ENCODE assay signal across 8 cellular contexts in genomic region chr1:202692959-202693555, GRCh38.
A peak's percentile ranks its signal among the peaks of the same experiment; 100 is the strongest.
DNase-seq lines count a peak whose midpoint lies in the region; ATAC-seq, FAIRE-seq and TF ChIP-seq lines count a peak whose summit lies in the region.

No MANE protein-coding gene starts in this region.

- DNase-seq in COR-L47 (lab: John Stamatoyannopoulos, UW) (peak; percentile 14), HTR-8/SVneo (ENCODE audit: insufficient read length, low spot score) (peak; percentile 72), T-helper 9 cell (peak; percentile 61), astrocyte of the cerebellum (ENCODE audit: low read depth) (peak; percentile 51), iPS-NIHi7 (ENCODE audit: extremely low spot score) (peak; percentile 91)
- DNase-seq in stimulated activated CD4-positive, alpha-beta T cell treated with anti-CD3 and anti-CD28 coated beads, Interleukin-1b, Interleukin-23, amount 100 ng/mL, for 4 hours (ENCODE audit: low read depth in 2 of 2): peak; percentile 47 to 52

- peak; percentile 29 for TF ChIP-seq CTCF in astrocyte of the cerebellum (IDR thresholded peaks at IDR 0.05; ENCODE audit: low read depth, low read length, missing control alignments)

- H3K4me3 ChIP-seq in astrocyte of the cerebellum (ENCODE audit: low read depth, low read length): no peak overlapping the region

- in situ Hi-C loops in astrocyte of the cerebellum (cut with HindIII; ENCODE audit: low sequenced_read_pairs): no loop called here

- ATAC-seq in HG03139 (IDR thresholded peaks at IDR 0.05; ENCODE audit: unreplicated experiment) (no peak), GM21619 (IDR thresholded peaks at IDR 0.05; ENCODE audit: unreplicated experiment) (no peak)

- peak; percentile 84 for FAIRE-seq in HTR-8/SVneo (lab: Jason Lieb, UNC)

Comparison
In these comparisons a context has a peak if more than half of its experiments do, and no peak if none do; other contexts are left out.
1. DNase-seq: peak in every context shown above with its lines; median percentile 91 in iPS-NIHi7; 72 in HTR-8/SVneo; 61 in T-helper 9 cell; 51 in astrocyte of the cerebellum; 50 in stimulated activated CD4-positive, alpha-beta T cell treated with anti-CD3 and anti-CD28 coated beads, Interleukin-1b, Interleukin-23, amount 100 ng/mL, for 4 hours; 14 in COR-L47.